ENCODE assay signal across 15 cellular contexts in genomic region chr11:67381244-67381972, GRCh38. TPM values are rescaled to one million over a fixed set of nuclear protein-coding genes. Genes with fewer than 3 reads are reported as not detected.
A peak's percentile ranks its signal among the peaks of the same experiment; 100 is the strongest.
DNase-seq lines count a peak whose midpoint lies in the region; ATAC-seq and TF ChIP-seq lines count a peak whose summit lies in the region.
"Had no signal": no experiment of that assay in that cellular context is flagged by ENCODE, and none has a peak within 500 bp of the region (broad histone marks: within the 10 kb centered on the region; RNA-seq: fewer than 3 reads in every experiment).

No MANE protein-coding gene starts in this region.

- H3K79me2 ChIP-seq in HCT116 (ENCODE audit: insufficient read depth, low read length) (no peaks in the 10 kb centered on the region), H9 (ENCODE audit: insufficient read depth, low read length) (no peaks in the 10 kb centered on the region)

- TF ChIP-seq POLR2A in HCT116 (IDR thresholded peaks at IDR 0.05; ENCODE audit: borderline replicate concordance, extremely low read depth, insufficient read depth, insufficient read length) = no peak

- no CpG with 5 or more reads among the region's 13 CpGs for WGBS in H9 (ENCODE audit: extremely low coverage, insufficient read length, low lambda C conversion rate)

- peaks cover 20% of the 10 kb centered on the region for H3K4me1 Mint-ChIP-seq in memory B cell
- H3K4me1 Mint-ChIP-seq in H9 = peaks cover 19 to 23% of the 10 kb centered on the region in 2 experiments

- CTCF ChIA-PET in HCT116 (lab: Charles Lee) = interaction anchor here (0.7 to 15.5 kb wide), 19 partner anchors 8 to 686 kb away, joined by 3 to 456 read pairs (median 5); partner anchors contain the start of genes CLCF1, GRK2, POLD4 and PPP1CA

- intact Hi-C loops in HCT116 (cut with micrococcal nuclease) = no loop called here

- no peak overlapping the region for H4K5ac ChIP-seq in H9 (ENCODE audit: insufficient read length, low read depth, low read length)

- H3K4me1 ChIP-seq in BLaER1 = peaks cover 47% of the 10 kb centered on the region
- peaks cover 65 to 75% of the 10 kb centered on the region in 2 experiments for H3K4me1 ChIP-seq in HCT116 (ENCODE audit: control insufficient read depth in 1 of 2, insufficient read depth in 2 of 2, low read length in 2 of 2)
- no peaks in the 10 kb centered on the region for H3K4me1 ChIP-seq in H9 (ENCODE audit: insufficient read depth, low read length)

- H2BK12ac ChIP-seq in H9 (ENCODE audit: insufficient read length, low read depth, low read length) = no peak overlapping the region

- no peak overlapping the region for H3K4me3 ChIP-seq in BLaER1
- H3K4me3 ChIP-seq in HCT116 (replicated peaks in 1 of 2; ENCODE audit: low read depth in 1 of 2, low read length in 2 of 2) = no peak overlapping the region

- no peak overlapping the region for H3T11ph ChIP-seq in H9 (ENCODE audit: low read length)

- H3K27ac Mint-ChIP-seq in memory B cell = peak overlapping the region; percentile 88
- H3K27ac Mint-ChIP-seq in H9 = no peak overlapping the region; a peak in 1 of 7 replicates
- H3K27ac Mint-ChIP-seq: progenitor cell of endocrine pancreas had no signal

- H3K27ac ChIP-seq in BLaER1 (peak overlapping the region; percentile 69), HCT116 (ENCODE audit: low read depth, low read length) (peak overlapping the region; percentile 8; the same call in 1 of the 2 replicates), H9 (ENCODE audit: insufficient read length, low read depth, low read length) (no peak overlapping the region)

- no peak overlapping the region for H3K18ac ChIP-seq in H9 (ENCODE audit: insufficient read length, low read depth, low read length)

- DNase-seq in HCT116 (ENCODE audit: low read depth, low spot score) (no peak), SIG-M5 treated with dmso at 0.1 percent for 504 hours (lab: John Stamatoyannopoulos, UW; ENCODE audit: unreplicated experiment) (peak; percentile 91), memory B cell (ENCODE audit: low spot score in 2 of 2) (no peak), NCI-H2081 (lab: John Stamatoyannopoulos, UW) (no peak), H9 (no peak)
- DNase-seq in stimulated activated CD4-positive, alpha-beta T cell treated with anti-CD3 and anti-CD28 coated beads, Interleukin-4, amount 100 ng/mL, for 1 hour = no peak
- DNase-seq: activated CD8-positive, alpha-beta memory T cell treated with anti-CD3 and anti-CD28 coated beads, Interleukin-2, amount 50 U/mL, for 48 hours; EL; HFFc6; stimulated activated CD4-positive, alpha-beta T cell treated with anti-CD3 and anti-CD28 coated beads, Interleukin-4, amount 100 ng/mL, for 4 hours; T-helper 2 cell had no signal

- no peaks in the 10 kb centered on the region for H3K9me2 ChIP-seq in HCT116 (ENCODE audit: insufficient read depth)

- no peaks in the 10 kb centered on the region for H3K9me3 Mint-ChIP-seq in memory B cell
- H3K9me3 Mint-ChIP-seq in H9 = no peaks in the 10 kb centered on the region; a peak in 1 of 5 replicates
- H3K9me3 Mint-ChIP-seq: HFFc6 had no signal

- H2BK5ac ChIP-seq in H9 (ENCODE audit: insufficient read length, low read length) = no peak overlapping the region

- H3K23me2 ChIP-seq in H9 (ENCODE audit: insufficient read length, low read depth, low read length, poor library complexity, severe bottlenecking) = no peaks in the 10 kb centered on the region

- H3K14ac ChIP-seq in H9 (ENCODE audit: insufficient read depth, low read length) = no peak overlapping the region

- peaks cover 19% of the 10 kb centered on the region for H3K27me3 ChIP-seq in BLaER1
- no peaks in the 10 kb centered on the region for H3K27me3 ChIP-seq in HCT116 (ENCODE audit: insufficient read depth, low read length)
- H3K27me3 ChIP-seq in H9 (ENCODE audit: insufficient read depth, low read length) = peaks cover 6% of the 10 kb centered on the region; the same call in 1 of the 2 replicates

- TF ChIP-seq CTCF in HCT116 (IDR thresholded peaks at IDR 0.05 in 2 of 3, conservative IDR thresholded peaks at IDR 0.05 in 1 of 3; ENCODE audit: borderline replicate concordance in 1 of 3, insufficient read depth in 1 of 3, low read depth in 2 of 3, low read length in 2 of 3) = no peak
- TF ChIP-seq CTCF in H9 (conservative IDR thresholded peaks at IDR 0.05) = no peak

- H3K27me3 Mint-ChIP-seq in memory B cell (no peaks in the 10 kb centered on the region), H9 (ENCODE audit: low read depth) (peaks cover 61% of the 10 kb centered on the region)

- H2AFZ ChIP-seq in HCT116 (ENCODE audit: low read depth, low read length, poor library complexity, severe bottlenecking) (no peak overlapping the region), H9 (ENCODE audit: low read length) (no peak overlapping the region)

- H3K79me1 ChIP-seq in H9 (ENCODE audit: insufficient read depth, low read depth, low read length, poor library complexity, severe bottlenecking) = no peaks in the 10 kb centered on the region

- H3K36me3 ChIP-seq in BLaER1 (no peaks in the 10 kb centered on the region), HCT116 (ENCODE audit: control insufficient read depth in 1 of 2, insufficient read depth in 2 of 2, low read length in 2 of 2) (no peaks in the 10 kb centered on the region)

- no peak overlapping the region for H3K56ac ChIP-seq in H9 (ENCODE audit: insufficient read length, low read depth, low read length)

- H3K4me2 ChIP-seq in BLaER1 (peak overlapping the region; percentile 76), HCT116 (ENCODE audit: low read length) (peak overlapping the region; percentile 43), H9 (ENCODE audit: insufficient read depth, insufficient read length, low read length) (no peak overlapping the region)

- no peak overlapping the region for H3K23ac ChIP-seq in H9 (ENCODE audit: insufficient read length, low read depth, low read length)

- H3K36me3 Mint-ChIP-seq in memory B cell (no peaks in the 10 kb centered on the region), H9 (ENCODE audit: insufficient read depth in 1 of 3, low read depth in 3 of 3) (no peaks in the 10 kb centered on the region)

- H3K9ac ChIP-seq in BLaER1 = peak overlapping the region; percentile 34
- peak overlapping the region; percentile 36 for H3K9ac ChIP-seq in HCT116 (ENCODE audit: low read length)
- no peak overlapping the region for H3K9ac ChIP-seq in H9 (ENCODE audit: extremely low read depth, insufficient read length, low read length)

- no peak for ATAC-seq in HCT116
- peak; percentile 84 for ATAC-seq in memory B cell (ENCODE audit: low read depth)
- ATAC-seq in GM18511 (IDR thresholded peaks at IDR 0.05; ENCODE audit: unreplicated experiment) = no peak

- H4K91ac ChIP-seq in H9 (ENCODE audit: insufficient read length, low read depth, low read length) = no peak overlapping the region

- RAD21 ChIA-PET in HCT116 (lab: Charles Lee; ENCODE audit: low non-redundant PET in 1 of 2, low total read pairs in 2 of 2, uncharacterized antibody in 2 of 2, unreplicated experiment in 2 of 2) = interaction anchor here (0.5 to 5.0 kb wide), 13 partner anchors 7 to 120 kb away, joined by 3 to 76 read pairs (median 8); partner anchors contain the start of gene POLD4 (in 1 of the 2)

- H3K9me3 ChIP-seq in BLaER1 (no peaks in the 10 kb centered on the region), HCT116 (ENCODE audit: control insufficient read depth in 1 of 2, insufficient read depth in 1 of 2, low read depth in 1 of 2, low read length in 2 of 2) (no peaks in the 10 kb centered on the region), H9 (ENCODE audit: control insufficient read depth, low read depth, low read length) (no peaks in the 10 kb centered on the region)

- no peak overlapping the region for H4K8ac ChIP-seq in H9 (replicated peaks; ENCODE audit: insufficient read length, low read depth, low read length)

- POLR2A ChIA-PET in HCT116 (lab: Charles Lee) = interaction anchor here (0.6 to 15.1 kb wide), 6 partner anchors 10 to 99 kb away, joined by 3 to 210 read pairs (median 4); partner anchors contain the start of genes POLD4 and RAD9A

- H3K4me3 Mint-ChIP-seq in memory B cell = peak overlapping the region; percentile 63
- H3K4me3 Mint-ChIP-seq in H9 = no peak overlapping the region
- H3K4me3 Mint-ChIP-seq: HFFc6 had no signal

- H2BK120ac ChIP-seq in H9 (ENCODE audit: low read depth, low read length, poor library complexity, severe bottlenecking) = no peak overlapping the region

- H2BK20ac ChIP-seq in H9 (ENCODE audit: low read depth, low read length, poor library complexity, severe bottlenecking) = no peak overlapping the region

- TF ChIP-seq RAD21 in HCT116 (IDR thresholded peaks at IDR 0.05; ENCODE audit: low read depth) = no peak

- H3K4ac ChIP-seq in H9 (ENCODE audit: low read depth, low read length) = no peak overlapping the region

- no TSS peak for BruUV-seq in HCT116 (replicated peaks; lab: Mats Ljungman, UMichigan)

- H2BK15ac ChIP-seq in H9 (ENCODE audit: low read depth, low read length) = no peak overlapping the region

- no peaks in the 10 kb centered on the region for H4K20me1 ChIP-seq in BLaER1
- no peaks in the 10 kb centered on the region for H4K20me1 ChIP-seq in HCT116 (ENCODE audit: insufficient read depth)
- no peaks in the 10 kb centered on the region for H4K20me1 ChIP-seq in H9 (ENCODE audit: control insufficient read depth, insufficient read depth, insufficient read length)

- no peak overlapping the region for H2AK5ac ChIP-seq in H9 (ENCODE audit: insufficient read length, low read length)

TF ChIP-seq in HCT116, 20 proteins besides CTCF, POLR2A, EP300 and RAD21:
- TF ChIP-seq ELF1 (IDR thresholded peaks at IDR 0.05; ENCODE audit: borderline replicate concordance, low read depth) = no peak

RNA-seq across cellular contexts. Expression of gene CLCF1, which starts 8.0 kb away (rescaled TPM):
- total RNA-seq in HCT116 (2021; ENCODE audit: unreplicated experiment) (12.2 TPM), H9 (2021) (1.6 and 2.1 TPM in 2 replicates)
- 18.3 and 20.2 TPM in 2 replicates for polyA plus RNA-seq in HCT116 (2012)

RNA-seq across cellular contexts. Expression of gene RAD9A, which starts 10.4 kb away (rescaled TPM):
- 49.8 TPM for total RNA-seq in HCT116 (2021; ENCODE audit: unreplicated experiment)
- 26.5 and 29.8 TPM in 2 replicates for polyA plus RNA-seq in HCT116 (2012)
- 20.9 and 23.8 TPM in 2 replicates for total RNA-seq in H9 (2021)

RNA-seq across cellular contexts. Expression of gene PPP1CA, which starts 20.2 kb away (rescaled TPM):
- total RNA-seq in HCT116 (2021; ENCODE audit: unreplicated experiment) = 238 TPM
- polyA plus RNA-seq in HCT116 (2012) = 226 and 254 TPM in 2 replicates
- total RNA-seq in H9 (2021) = 205 and 214 TPM in 2 replicates

RNA-seq across cellular contexts. Expression of gene TBC1D10C, which starts 22.5 kb away (rescaled TPM):
- total RNA-seq in HCT116 (2021; ENCODE audit: unreplicated experiment) (0.39 TPM), H9 (2021) (0.28 and 0.44 TPM in 2 replicates)
- 0.07 and 0.22 TPM in 2 replicates for polyA plus RNA-seq in HCT116 (2012)
- total RNA-seq: HFFc6 had no signal
- polyA plus RNA-seq: AG04450 had no signal

RNA-seq across cellular contexts. Expression of gene POLD4, which starts 28.1 kb away (rescaled TPM):
- 44.2 TPM for total RNA-seq in HCT116 (2021; ENCODE audit: unreplicated experiment)
- polyA plus RNA-seq in HCT116 (2012) = 101 and 113 TPM in 2 replicates
- total RNA-seq in H9 (2021) = 19.5 and 22.3 TPM in 2 replicates
